19 cellular contexts compared by ENCODE assay signal in the genomic region with DNA sequence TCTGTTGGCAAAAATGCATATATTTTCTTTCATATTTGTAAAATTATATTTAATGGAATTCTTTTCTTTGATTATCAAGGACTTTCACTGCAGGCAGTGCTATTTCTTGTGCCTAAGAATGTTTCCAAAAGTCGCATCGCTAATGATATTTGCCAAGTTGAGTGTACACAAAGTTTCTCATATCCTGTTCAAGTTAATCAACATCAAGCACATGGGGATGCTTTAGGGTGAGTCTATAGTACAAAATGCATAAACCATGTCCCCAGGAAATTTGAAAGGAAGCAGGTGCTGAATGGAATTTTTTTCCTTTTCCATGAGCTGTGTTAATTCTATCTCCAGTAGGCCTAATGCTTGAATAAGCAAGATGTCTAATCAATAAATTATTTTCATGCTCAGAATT.
DNase-seq lines count a peak whose midpoint lies in the region; ATAC-seq, FAIRE-seq and TF ChIP-seq lines count a peak whose summit lies in the region.
"Had no signal": no experiment of that assay in that cellular context is flagged by ENCODE, and none has a peak within 500 bp of the region (broad histone marks: within the 10 kb centered on the region; RNA-seq: fewer than 3 reads in every experiment).

No MANE protein-coding gene starts in this region.

- H3K9me3 ChIP-seq in astrocyte (ENCODE audit: insufficient read depth, low read depth, low read length) = no peaks in the 10 kb centered on the region
- no peaks in the 10 kb centered on the region for H3K9me3 ChIP-seq in pancreas
- H3K9me3 ChIP-seq: A549, Caco-2 had no signal

- no peak overlapping the region for H3K4me3 Mint-ChIP-seq in astrocyte (ENCODE audit: unreplicated experiment)
- H3K4me3 Mint-ChIP-seq in endothelial cell (ENCODE audit: unreplicated experiment) = no peak overlapping the region
- no peak overlapping the region for H3K4me3 Mint-ChIP-seq in activated CD8-positive, alpha-beta T cell treated with anti-CD3 and anti-CD28 coated beads, Interleukin-2, amount 10 ng/mL, durations not matched to agents 7 days and 5 days
- H3K4me3 Mint-ChIP-seq: CD4-positive, alpha-beta T cell had no signal

- WGBS in pancreas, 2 donors = 85 to 91% methylated on average over 2 of the region's 2 CpGs

- DNase-seq in NCI-H1417 (lab: John Stamatoyannopoulos, UW) (peak in 2 of 3 experiments; percentile 19 to 58), NCI-H1417 treated with DMSO at 0.1 percent for 48 hours (lab: John Stamatoyannopoulos, UW) (no peak), astrocyte (ENCODE audit: low read depth) (no peak), endothelial cell (ENCODE audit: low spot score) (no peak), pulmonary artery endothelial cell (ENCODE audit: low read depth, low spot score) (peak; percentile 84), iPS-NIHi11 (ENCODE audit: low spot score) (no peak), pancreas (no peak)
- DNase-seq in activated CD8-positive, alpha-beta T cell treated with anti-CD3 and anti-CD28 coated beads, Interleukin-2, amount 10 ng/mL, durations not matched to agents 7 days and 5 days = no peak
- DNase-seq: AML-193; Caco-2; CD4-positive, alpha-beta T cell; HCEC 1CT; IMR-90 had no signal

- no peak overlapping the region for H3K9ac ChIP-seq in astrocyte (ENCODE audit: low read length)

- no peak for ATAC-seq in activated CD8-positive, alpha-beta T cell treated with anti-CD3 and anti-CD28 coated beads, Interleukin-2, amount 10 ng/mL, durations not matched to agents 7 days and 5 days
- ATAC-seq in pancreas = no peak
- ATAC-seq: A549 had no signal

- peak; percentile 73 for FAIRE-seq in astrocyte (lab: Jason Lieb, UNC)
- FAIRE-seq in pancreas (lab: Jason Lieb, UNC) = no peak
- FAIRE-seq: A549, G401.6, H54 had no signal

- H3K36me3 ChIP-seq in astrocyte (ENCODE audit: insufficient read depth, low read length) (peaks cover 9% of the 10 kb centered on the region), pancreas (peaks cover 0 to 3% (median 0%) of the 10 kb centered on the region in 3 donors)

- no peaks in the 10 kb centered on the region for H3K27me3 ChIP-seq in astrocyte (ENCODE audit: insufficient read depth, low read length)
- no peaks in the 10 kb centered on the region for H3K27me3 ChIP-seq in pancreas

- POLR2A ChIA-PET in activated CD8-positive, alpha-beta T cell treated with anti-CD3 and anti-CD28 coated beads, Interleukin-2, amount 10 ng/mL, durations not matched to agents 7 days and 5 days (lab: Charles Lee) = no interaction called here

- no peak overlapping the region for H2AFZ ChIP-seq in astrocyte (ENCODE audit: low read depth, low read length)

- no peaks in the 10 kb centered on the region for H3K79me2 ChIP-seq in astrocyte (ENCODE audit: insufficient read depth, low read length)

- TF ChIP-seq CTCF in astrocyte (IDR thresholded peaks at IDR 0.05; ENCODE audit: insufficient read depth, low read depth, low read length) (no peak), endothelial cell (IDR thresholded peaks at IDR 0.05; ENCODE audit: unreplicated experiment) (no peak), pancreas (IDR thresholded peaks at IDR 0.05) (no peak)

- H3K27me3 Mint-ChIP-seq in astrocyte (ENCODE audit: low read depth, unreplicated experiment) (no peaks in the 10 kb centered on the region), endothelial cell (ENCODE audit: unreplicated experiment) (peaks cover 2% of the 10 kb centered on the region)
- H3K27me3 Mint-ChIP-seq in activated CD8-positive, alpha-beta T cell treated with anti-CD3 and anti-CD28 coated beads, Interleukin-2, amount 10 ng/mL, durations not matched to agents 7 days and 5 days (ENCODE audit: low read depth) = no peaks in the 10 kb centered on the region
- H3K27me3 Mint-ChIP-seq: CD4-positive, alpha-beta T cell had no signal

- CTCF ChIA-PET in activated CD8-positive, alpha-beta T cell treated with anti-CD3 and anti-CD28 coated beads, Interleukin-2, amount 10 ng/mL, durations not matched to agents 7 days and 5 days (lab: Charles Lee) = no interaction called here

- H3K4me1 Mint-ChIP-seq in astrocyte (ENCODE audit: low read depth, unreplicated experiment) (peaks cover 23% of the 10 kb centered on the region), endothelial cell (ENCODE audit: unreplicated experiment) (peaks cover 64% of the 10 kb centered on the region)
- H3K4me1 Mint-ChIP-seq in activated CD8-positive, alpha-beta T cell treated with anti-CD3 and anti-CD28 coated beads, Interleukin-2, amount 10 ng/mL, durations not matched to agents 7 days and 5 days (ENCODE audit: low read depth) = no peaks in the 10 kb centered on the region

- H3K36me3 Mint-ChIP-seq in astrocyte (ENCODE audit: low read depth, unreplicated experiment) (peaks cover 6% of the 10 kb centered on the region), endothelial cell (ENCODE audit: low read depth, unreplicated experiment) (peaks cover 39% of the 10 kb centered on the region)
- peaks cover 15% of the 10 kb centered on the region for H3K36me3 Mint-ChIP-seq in activated CD8-positive, alpha-beta T cell treated with anti-CD3 and anti-CD28 coated beads, Interleukin-2, amount 10 ng/mL, durations not matched to agents 7 days and 5 days (ENCODE audit: low read depth)

- H3K4me1 ChIP-seq in astrocyte (ENCODE audit: insufficient read depth, low read length) (peaks cover 8% of the 10 kb centered on the region), pancreas (no peaks in the 10 kb centered on the region)
- H3K4me1 ChIP-seq: A549, Caco-2 had no signal

- H4K20me1 ChIP-seq in astrocyte (ENCODE audit: insufficient read depth, low read length) = no peaks in the 10 kb centered on the region

- H3K9me3 Mint-ChIP-seq in astrocyte (ENCODE audit: unreplicated experiment) (no peaks in the 10 kb centered on the region), endothelial cell (ENCODE audit: unreplicated experiment) (peaks cover 5% of the 10 kb centered on the region)
- no peaks in the 10 kb centered on the region for H3K9me3 Mint-ChIP-seq in activated CD8-positive, alpha-beta T cell treated with anti-CD3 and anti-CD28 coated beads, Interleukin-2, amount 10 ng/mL, durations not matched to agents 7 days and 5 days (ENCODE audit: insufficient read depth)
- H3K9me3 Mint-ChIP-seq: CD4-positive, alpha-beta T cell had no signal

- H3K27ac Mint-ChIP-seq in astrocyte (ENCODE audit: unreplicated experiment) (no peak overlapping the region), endothelial cell (ENCODE audit: unreplicated experiment) (peak overlapping the region; percentile 97)
- no peak overlapping the region for H3K27ac Mint-ChIP-seq in activated CD8-positive, alpha-beta T cell treated with anti-CD3 and anti-CD28 coated beads, Interleukin-2, amount 10 ng/mL, durations not matched to agents 7 days and 5 days
- H3K27ac Mint-ChIP-seq: CD4-positive, alpha-beta T cell had no signal

- H3K27ac ChIP-seq in astrocyte (ENCODE audit: low read depth, low read length) (no peak overlapping the region), pancreas (no peak overlapping the region)
- H3K27ac ChIP-seq: 22Rv1, A549, C4-2B, HL-60 had no signal

- intact Hi-C loops in pancreas (cut with DNase I) = no loop called here

- H3K4me2 ChIP-seq in astrocyte (ENCODE audit: low read length) = no peak overlapping the region
- H3K4me2 ChIP-seq: A549 had no signal

- H3K4me3 ChIP-seq in astrocyte (ENCODE audit: insufficient read depth, low read depth, low read length) (no peak overlapping the region), pancreas (no peak overlapping the region)
- H3K4me3 ChIP-seq: A549 had no signal

Comparison
In these comparisons a context has a peak if more than half of its experiments do, and no peak if none do; other contexts are left out.
1. DNase-seq: peak in NCI-H1417 (2 of 3) and pulmonary artery endothelial cell (single experiment); none in NCI-H1417 treated with DMSO at 0.1 percent for 48 hours (single experiment), astrocyte (single experiment), endothelial cell (single experiment), activated CD8-positive, alpha-beta T cell treated with anti-CD3 and anti-CD28 coated beads, Interleukin-2, amount 10 ng/mL, durations not matched to agents 7 days and 5 days (single experiment), iPS-NIHi11 (single experiment) and pancreas (0 of 6).